18 cellular contexts compared by ENCODE assay signal in the genomic region with DNA sequence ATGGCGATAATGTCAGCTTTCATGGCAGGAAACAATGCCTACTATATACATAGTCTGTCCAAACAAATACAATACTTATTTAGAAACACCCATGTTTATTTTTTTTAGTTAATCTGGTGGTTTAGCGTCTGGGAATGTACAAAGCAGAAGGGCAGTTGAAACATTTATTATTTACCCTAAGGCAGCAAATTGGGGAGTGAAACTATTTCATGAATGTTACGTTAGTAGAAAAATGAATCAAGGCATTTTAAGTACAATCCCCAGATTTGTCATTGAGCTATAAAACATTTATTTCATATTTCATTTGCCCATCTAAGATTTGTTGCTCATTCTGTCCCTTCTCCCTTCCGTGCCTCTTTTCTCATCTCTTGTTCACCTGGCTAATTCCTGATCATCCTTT.
DNase-seq lines count a peak whose midpoint lies in the region; ATAC-seq, FAIRE-seq and TF ChIP-seq lines count a peak whose summit lies in the region.
"Had no signal": no experiment of that assay in that cellular context is flagged by ENCODE, and none has a peak within 500 bp of the region (broad histone marks: within the 10 kb centered on the region; RNA-seq: fewer than 3 reads in every experiment).

No MANE protein-coding gene starts in this region.

- no peak overlapping the region for H3K4me3 Mint-ChIP-seq in osteocyte (ENCODE audit: unreplicated experiment)
- no peak overlapping the region for H3K4me3 Mint-ChIP-seq in effector memory CD8-positive, alpha-beta T cell
- H3K4me3 Mint-ChIP-seq in stimulated activated memory B cell treated with anti-CD40 and anti-IgM and Interleukin-4, amounts not matched to agents 10 μg/mL and 1 μg/mL and 100 μg/mL, for 72 hours = no peak overlapping the region
- H3K4me3 Mint-ChIP-seq: CD4-positive, alpha-beta memory T cell had no signal

- DNase-seq in EL (peak; percentile 65), M059J (ENCODE audit: low read depth) (peak; percentile 42), dorsolateral prefrontal cortex (no peak), osteocyte (ENCODE audit: extremely low spot score, unreplicated experiment) (no peak), kidney (no peak), NCI-H2081 treated with DMSO at 0.1 percent for 48 hours (lab: John Stamatoyannopoulos, UW) (no peak)
- DNase-seq in effector memory CD8-positive, alpha-beta T cell = no peak
- DNase-seq: CD4-positive, alpha-beta memory T cell; H7; NCI-H1092 treated with DMSO at 0.1 percent for 48 hours; NCI-H146; NCI-H2029 treated with DMSO at 0.1 percent for 48 hours had no signal

- peaks cover 12% of the 10 kb centered on the region in 2 donors for H3K36me3 ChIP-seq in kidney (ENCODE audit: control insufficient read depth in 1 of 2, insufficient read depth in 2 of 2, low read length in 2 of 2)

- no peaks in the 10 kb centered on the region for H3K27me3 ChIP-seq in dorsolateral prefrontal cortex
- H3K27me3 ChIP-seq: BLaER1 had no signal

- no peaks in the 10 kb centered on the region for H3K9me3 Mint-ChIP-seq in osteocyte (ENCODE audit: unreplicated experiment)
- no peaks in the 10 kb centered on the region for H3K9me3 Mint-ChIP-seq in effector memory CD8-positive, alpha-beta T cell
- H3K9me3 Mint-ChIP-seq in stimulated activated memory B cell treated with anti-CD40 and anti-IgM and Interleukin-4, amounts not matched to agents 10 μg/mL and 1 μg/mL and 100 μg/mL, for 72 hours = no peaks in the 10 kb centered on the region
- H3K9me3 Mint-ChIP-seq: CD4-positive, alpha-beta memory T cell had no signal

- peaks cover 0 to 2% of the 10 kb centered on the region in 2 donors for H3K4me1 ChIP-seq in kidney (ENCODE audit: control insufficient read depth in 1 of 2, insufficient read depth in 1 of 2, low read depth in 1 of 2, low read length in 2 of 2)
- H3K4me1 ChIP-seq: BLaER1 had no signal

- H3K4me1 Mint-ChIP-seq in osteocyte (ENCODE audit: unreplicated experiment) = peaks cover 51% of the 10 kb centered on the region
- no peaks in the 10 kb centered on the region for H3K4me1 Mint-ChIP-seq in effector memory CD8-positive, alpha-beta T cell (ENCODE audit: low read depth in 2 of 2)
- H3K4me1 Mint-ChIP-seq in stimulated activated memory B cell treated with anti-CD40 and anti-IgM and Interleukin-4, amounts not matched to agents 10 μg/mL and 1 μg/mL and 100 μg/mL, for 72 hours = no peaks in the 10 kb centered on the region
- H3K4me1 Mint-ChIP-seq: CD4-positive, alpha-beta memory T cell had no signal

- no peak for ATAC-seq in effector memory CD8-positive, alpha-beta T cell (replicated peaks)
- ATAC-seq in stimulated activated memory B cell treated with anti-CD40 and anti-IgM and Interleukin-4, amounts not matched to agents 10 μg/mL and 1 μg/mL and 100 μg/mL, for 72 hours = no peak
- ATAC-seq: Right ventricle myocardium inferior had no signal

- H3K27ac ChIP-seq in dorsolateral prefrontal cortex (peak overlapping the region in 36 of 59 donors; percentile 2 to 76 (median 48)), kidney (ENCODE audit: low read depth in 2 of 2, low read length in 2 of 2) (no peak overlapping the region)
- H3K27ac ChIP-seq: BLaER1, SK-N-MC had no signal

- peak overlapping the region; percentile 75 for H3K27ac Mint-ChIP-seq in osteocyte (ENCODE audit: unreplicated experiment)
- H3K27ac Mint-ChIP-seq in effector memory CD8-positive, alpha-beta T cell = peak overlapping the region in 1 of 2 donors; percentile 6
- H3K27ac Mint-ChIP-seq in stimulated activated memory B cell treated with anti-CD40 and anti-IgM and Interleukin-4, amounts not matched to agents 10 μg/mL and 1 μg/mL and 100 μg/mL, for 72 hours = no peak overlapping the region

- H3K36me3 Mint-ChIP-seq in osteocyte (ENCODE audit: unreplicated experiment) = peaks cover 29% of the 10 kb centered on the region
- peaks cover 46% of the 10 kb centered on the region for H3K36me3 Mint-ChIP-seq in effector memory CD8-positive, alpha-beta T cell (ENCODE audit: insufficient read depth)
- peaks cover 57% of the 10 kb centered on the region for H3K36me3 Mint-ChIP-seq in stimulated activated memory B cell treated with anti-CD40 and anti-IgM and Interleukin-4, amounts not matched to agents 10 μg/mL and 1 μg/mL and 100 μg/mL, for 72 hours

- no peaks in the 10 kb centered on the region for H3K9me3 ChIP-seq in kidney (ENCODE audit: control insufficient read depth in 1 of 2, low read length in 2 of 2)
- H3K9me3 ChIP-seq: BLaER1 had no signal

- intact Hi-C loops in dorsolateral prefrontal cortex (cut with DNase I) = no loop called here
- intact Hi-C loops in kidney (cut with DNase I) = no loop called here

- H3K9ac ChIP-seq in kidney (ENCODE audit: low read length in 2 of 2) = no peak overlapping the region
- H3K9ac ChIP-seq: BLaER1 had no signal

- H3K27me3 Mint-ChIP-seq in osteocyte (ENCODE audit: unreplicated experiment) = no peaks in the 10 kb centered on the region
- H3K27me3 Mint-ChIP-seq in effector memory CD8-positive, alpha-beta T cell = no peaks in the 10 kb centered on the region
- no peaks in the 10 kb centered on the region for H3K27me3 Mint-ChIP-seq in stimulated activated memory B cell treated with anti-CD40 and anti-IgM and Interleukin-4, amounts not matched to agents 10 μg/mL and 1 μg/mL and 100 μg/mL, for 72 hours
- H3K27me3 Mint-ChIP-seq: CD4-positive, alpha-beta memory T cell had no signal

- no peak for TF ChIP-seq CTCF in dorsolateral prefrontal cortex (IDR thresholded peaks at IDR 0.05 in 54 of 56, conservative IDR thresholded peaks at IDR 0.05 in 2 of 56; ENCODE audit: low read depth in 1 of 56, partially characterized antibody in 56 of 56)
- no peak for TF ChIP-seq CTCF in osteocyte (IDR thresholded peaks at IDR 0.05)
- TF ChIP-seq CTCF in kidney (IDR thresholded peaks at IDR 0.05; ENCODE audit: borderline replicate concordance, extremely low read depth, insufficient read depth) = no peak

- no peak for FAIRE-seq in kidney (lab: Jason Lieb, UNC)
- FAIRE-seq: A204.1, RCC 7860 had no signal

- H3K4me3 ChIP-seq in dorsolateral prefrontal cortex (no peak overlapping the region), kidney (ENCODE audit: low read length in 2 of 2) (no peak overlapping the region)
- H3K4me3 ChIP-seq: BLaER1, SK-N-MC had no signal

Comparison
In these comparisons a context has a peak if more than half of its experiments do, and no peak if none do; other contexts are left out.
1. DNase-seq: peak in EL (single experiment) and M059J (single experiment); none in dorsolateral prefrontal cortex (0 of 10), osteocyte (single experiment), kidney (single experiment), effector memory CD8-positive, alpha-beta T cell (0 of 3) and NCI-H2081 treated with DMSO at 0.1 percent for 48 hours (single experiment).
2. H3K27ac ChIP-seq: peak in dorsolateral prefrontal cortex (36 of 59); none in kidney (0 of 2).